ENCODE assay signal across 1 cellular context in genomic region chr19:44759083-44759804, GRCh38.
TF ChIP-seq lines count a peak whose summit lies in the region.

No MANE protein-coding gene starts in this region.

TF ChIP-seq in SK-N-SH treated with all-trans-retinoic acid at 6 μM for 48 hours, 23 proteins besides CTCF, POLR2A, EP300 and RAD21 (continued from another document):
- TF ChIP-seq POU6F1 (CRISPR knock-in tag; IDR thresholded peaks at IDR 0.05; ENCODE audit: borderline replicate concordance, low read depth), result no peak
- TF ChIP-seq BACH2 (CRISPR knock-in tag; IDR thresholded peaks at IDR 0.05; ENCODE audit: borderline replicate concordance), result no peak
- no peak for TF ChIP-seq ZNF70 (CRISPR knock-in tag; IDR thresholded peaks at IDR 0.05)
- TF ChIP-seq ZNF8 (CRISPR knock-in tag; IDR thresholded peaks at IDR 0.05), result no peak
- TF ChIP-seq PATZ1 (CRISPR knock-in tag; IDR thresholded peaks at IDR 0.05; ENCODE audit: borderline replicate concordance), result no peak
- TF ChIP-seq CREB5 (CRISPR knock-in tag; IDR thresholded peaks at IDR 0.05; ENCODE audit: low read depth), result no peak
- no peak for TF ChIP-seq GLIS3 (CRISPR knock-in tag; IDR thresholded peaks at IDR 0.05)
- no peak for TF ChIP-seq ZFP30 (CRISPR knock-in tag; IDR thresholded peaks at IDR 0.05)
TF ChIP-seq in SK-N-SH treated with all-trans-retinoic acid at 6 μM for 48 hours: peak in this region for 0.
